In genomic region chr17:4127555-4127954, GRCh38 we compare ENCODE assay signal across 25 cellular contexts.
"Had no signal": no experiment of that assay in that cellular context is flagged by ENCODE, and none has a peak within 500 bp of the region (broad histone marks: within the 10 kb centered on the region; RNA-seq: fewer than 3 reads in every experiment).

No MANE protein-coding gene starts in this region.

- H3K9ac ChIP-seq: parathyroid adenoma had no signal

- H3K9me3 ChIP-seq: breast epithelium, lower lobe of right lung, neutrophil, sigmoid colon, thyroid gland had no signal

- H2AFZ ChIP-seq: parathyroid adenoma had no signal

- H3K36me3 ChIP-seq: breast epithelium had no signal

- H3K27ac Mint-ChIP-seq: mesothelial cell of epicardium; natural killer cell treated with Interleukin-12 subunit alpha and Interleukin-12 subunit beta and Interleukin-15 and Interleukin-18, amount 100 ng/mL, for 72 hours; T-helper 1 cell treated with Interleukin-12 subunit alpha and Interleukin-12 subunit beta and Interleukin-4 antibody, amounts not matched to agents 30 μg/mL and 1 μg/mL, for 36 hours had no signal

- H3K27me3 Mint-ChIP-seq: activated naive CD4-positive, alpha-beta T cell treated with anti-CD3 and anti-CD28 coated beads, Interleukin-2, amount 50 U/mL, for 24 hours; natural killer cell treated with Interleukin-12 subunit alpha and Interleukin-12 subunit beta and Interleukin-15 and Interleukin-18, amount 100 ng/mL, for 72 hours had no signal

- H3K27me3 ChIP-seq: breast epithelium, neutrophil, sigmoid colon, thyroid gland had no signal

- H3K4me1 ChIP-seq: breast epithelium, parathyroid adenoma, thyroid gland had no signal

- H3K4me3 Mint-ChIP-seq: activated naive CD4-positive, alpha-beta T cell treated with anti-CD3 and anti-CD28 coated beads, Interleukin-2, amount 50 U/mL, for 24 hours; mesothelial cell of epicardium; natural killer cell treated with Interleukin-12 subunit alpha and Interleukin-12 subunit beta and Interleukin-15 and Interleukin-18, amount 100 ng/mL, for 72 hours; T-helper 1 cell treated with Interleukin-12 subunit alpha and Interleukin-12 subunit beta and Interleukin-4 antibody, amounts not matched to agents 30 μg/mL and 1 μg/mL, for 36 hours had no signal

- DNase-seq: activated CD4-positive, alpha-beta T cell treated with anti-CD3 and anti-CD28 coated beads, Interleukin-2, amount 50 U/mL, for 4 hours; activated CD4-positive, CD25-positive, alpha-beta regulatory T cell treated with anti-CD3 and anti-CD28 coated beads, Interleukin-2, amount 50 U/mL, for 72 hours; activated effector memory CD4-positive, alpha-beta T cell treated with Interleukin-2 at 50 U/mL for 16 hours; activated T-cell treated with anti-CD3 and anti-CD28 coated beads for 4 hours; cerebellar nuclear complex; effector CD8-positive, alpha-beta T cell; foreskin melanocyte; glutamatergic neuron; hippocampal formation; islet precursor cell; left colon; lower lobe of right lung; stimulated activated CD4-positive, alpha-beta T cell treated with anti-CD3 and anti-CD28 coated beads, Interleukin-4, amount 100 ng/mL, for 4 hours; stimulated activated naive CD4-positive, alpha-beta T cell treated with Interleukin-2 at 50 U/mL for 16 hours; thyroid gland had no signal

- H3K4me1 Mint-ChIP-seq: mesothelial cell of epicardium had no signal

- H3K27ac ChIP-seq: lower lobe of right lung, parathyroid adenoma, sigmoid colon, thyroid gland, VCaP had no signal

- ATAC-seq: left colon; lower lobe of right lung; natural killer cell treated with Interleukin-12 subunit alpha and Interleukin-12 subunit beta and Interleukin-15 and Interleukin-18, amount 100 ng/mL, for 72 hours had no signal

- H3K9me3 Mint-ChIP-seq: activated naive CD4-positive, alpha-beta T cell treated with anti-CD3 and anti-CD28 coated beads, Interleukin-2, amount 50 U/mL, for 24 hours; natural killer cell treated with Interleukin-12 subunit alpha and Interleukin-12 subunit beta and Interleukin-15 and Interleukin-18, amount 100 ng/mL, for 72 hours; T-helper 1 cell treated with Interleukin-12 subunit alpha and Interleukin-12 subunit beta and Interleukin-4 antibody, amounts not matched to agents 30 μg/mL and 1 μg/mL, for 36 hours had no signal

- H3K4me3 ChIP-seq: breast epithelium, lower lobe of right lung, sigmoid colon, thyroid gland had no signal

- FAIRE-seq: astrocyte had no signal
